In genomic region chr18:68841301-68841700, GRCh38 we compare ENCODE assay signal across 18 cellular contexts. TPM values are rescaled to one million over a fixed set of nuclear protein-coding genes. Genes with fewer than 3 reads are reported as not detected.
A peak's percentile ranks its signal among the peaks of the same experiment; 100 is the strongest.
DNase-seq lines count a peak whose midpoint lies in the region; ATAC-seq and TF ChIP-seq lines count a peak whose summit lies in the region.
"Had no signal": no experiment of that assay in that cellular context is flagged by ENCODE, and none has a peak within 500 bp of the region (broad histone marks: within the 10 kb centered on the region; RNA-seq: fewer than 3 reads in every experiment).

No MANE protein-coding gene starts in this region.

- POLR2A ChIA-PET in MCF 10A (lab: Yijun Ruan, JAX), result interaction anchor here (0.6 to 1.5 kb wide), 7 partner anchors 10 to 1204 kb away, joined by 3 to 5 read pairs (median 3); no protein-coding TSS in a partner anchor
- POLR2A ChIA-PET in CD8-positive, alpha-beta T cell (lab: Charles Lee), result interaction anchor here (0.7 kb wide), 1 partner anchor 26 kb away, joined by 3 read pairs; no protein-coding TSS in a partner anchor

- no peaks in the 10 kb centered on the region for H3K36me3 Mint-ChIP-seq in MCF 10A (ENCODE audit: insufficient read depth, unreplicated experiment)
- H3K36me3 Mint-ChIP-seq in CD8-positive, alpha-beta T cell, result no peaks in the 10 kb centered on the region
- H3K36me3 Mint-ChIP-seq: activated naive CD4-positive, alpha-beta T cell treated with anti-CD3 and anti-CD28 coated beads, Interleukin-2, amount 50 U/mL, for 24 hours had no signal

- H3K9ac ChIP-seq in adipocyte (ENCODE audit: low read length) (no peak overlapping the region), iPS-18a (ENCODE audit: low read length) (no peak overlapping the region)

- intact Hi-C loops in MCF 10A (cut with micrococcal nuclease), result loop anchor here (5.0 kb wide), 2 partner anchors 124 to 1624 kb away; partner anchors contain the start of gene TMX3
- intact Hi-C loops in breast epithelium (cut with DNase I; ENCODE audit: low total_unique reads), result no loop called here
- intact Hi-C loops in CD8-positive, alpha-beta T cell (cut with DNase I, micrococcal nuclease), result no loop called here

- no peaks in the 10 kb centered on the region for H3K9me3 ChIP-seq in breast epithelium
- no peaks in the 10 kb centered on the region for H3K9me3 ChIP-seq in adipocyte (ENCODE audit: control insufficient read depth, low read length)
- H3K9me3 ChIP-seq in iPS-18a (ENCODE audit: control insufficient read depth, low read depth, low read length), result no peaks in the 10 kb centered on the region
- H3K9me3 ChIP-seq in CD8-positive, alpha-beta T cell (ENCODE audit: low read length), result no peaks in the 10 kb centered on the region

- H3K4me3 Mint-ChIP-seq in MCF 10A (ENCODE audit: unreplicated experiment), result peak overlapping the region; percentile 15
- no peak overlapping the region for H3K4me3 Mint-ChIP-seq in CD8-positive, alpha-beta T cell
- H3K4me3 Mint-ChIP-seq: activated naive CD4-positive, alpha-beta T cell treated with anti-CD3 and anti-CD28 coated beads, Interleukin-2, amount 50 U/mL, for 24 hours; CD4-positive, alpha-beta T cell; naive thymus-derived CD8-positive, alpha-beta T cell had no signal

- H3K4me1 ChIP-seq in breast epithelium (no peaks in the 10 kb centered on the region), adipocyte (ENCODE audit: control insufficient read depth, insufficient read depth, low read length) (peaks cover 18% of the 10 kb centered on the region), iPS-18a (ENCODE audit: control insufficient read depth, low read depth, low read length) (peaks cover 9% of the 10 kb centered on the region)
- no peaks in the 10 kb centered on the region for H3K4me1 ChIP-seq in CD8-positive, alpha-beta T cell (ENCODE audit: insufficient read depth, low read length)

- H3K27me3 ChIP-seq in breast epithelium (no peaks in the 10 kb centered on the region), adipocyte (replicated peaks; ENCODE audit: control insufficient read depth, insufficient read depth, low read length) (no peaks in the 10 kb centered on the region), iPS-18a (ENCODE audit: control insufficient read depth, insufficient read depth, low read length) (no peaks in the 10 kb centered on the region)
- no peaks in the 10 kb centered on the region for H3K27me3 ChIP-seq in CD8-positive, alpha-beta T cell (ENCODE audit: insufficient read depth, low read length)
- H3K27me3 ChIP-seq: foreskin keratinocyte had no signal

- no peak overlapping the region for H3K4me3 ChIP-seq in breast epithelium
- peak overlapping the region; percentile 43 for H3K4me3 ChIP-seq in adipocyte (ENCODE audit: low read length)
- H3K4me3 ChIP-seq in iPS-18a (ENCODE audit: low read length), result no peak overlapping the region
- no peak overlapping the region for H3K4me3 ChIP-seq in CD8-positive, alpha-beta T cell (ENCODE audit: low read depth, low read length)

- H3K36me3 ChIP-seq in breast epithelium (no peaks in the 10 kb centered on the region), adipocyte (ENCODE audit: control insufficient read depth, insufficient read depth, low read length, severe bottlenecking) (no peaks in the 10 kb centered on the region), iPS-18a (ENCODE audit: control insufficient read depth, low read depth, low read length) (no peaks in the 10 kb centered on the region)
- H3K36me3 ChIP-seq in CD8-positive, alpha-beta T cell (ENCODE audit: insufficient read depth, low read length), result no peaks in the 10 kb centered on the region

- H3K27ac Mint-ChIP-seq in MCF 10A (ENCODE audit: low read depth, unreplicated experiment), result peak overlapping the region; percentile 33
- no peak overlapping the region for H3K27ac Mint-ChIP-seq in CD8-positive, alpha-beta T cell
- H3K27ac Mint-ChIP-seq: activated naive CD4-positive, alpha-beta T cell treated with anti-CD3 and anti-CD28 coated beads, Interleukin-2, amount 50 U/mL, for 24 hours; CD4-positive, alpha-beta T cell; naive thymus-derived CD8-positive, alpha-beta T cell had no signal

- H3K27ac ChIP-seq in breast epithelium (no peak overlapping the region), iPS-18a (ENCODE audit: low read length) (peak overlapping the region; percentile 64)
- H3K27ac ChIP-seq in CD8-positive, alpha-beta T cell (ENCODE audit: low read depth, low read length), result no peak overlapping the region
- H3K27ac ChIP-seq: foreskin keratinocyte had no signal

- DNase-seq in MCF 10A (ENCODE audit: unreplicated experiment) (peak; percentile 70), breast epithelium (ENCODE audit: low spot score in 2 of 2) (no peak), adipocyte (ENCODE audit: low read depth) (peak; percentile 63), smooth muscle cell of the brain vasculature (ENCODE audit: low read depth, low spot score) (peak; percentile 6), DMS153 (lab: John Stamatoyannopoulos, UW) (no peak)
- no peak for DNase-seq in CD8-positive, alpha-beta T cell
- DNase-seq: activated CD4-positive, alpha-beta T cell treated with anti-CD3 and anti-CD28 coated beads, Interleukin-2, amount 50 U/mL, for 1 hour; CD4-positive, alpha-beta T cell; left ventricle myocardium superior; naive thymus-derived CD8-positive, alpha-beta T cell; NCI-H1417; NCI-H446; stimulated activated CD4-positive, alpha-beta T cell treated with anti-CD3 and anti-CD28 coated beads, Interleukin-1b, Interleukin-23, amount 100 ng/mL, for 48 hours had no signal

- CTCF ChIA-PET in MCF 10A (lab: Yijun Ruan, JAX), result interaction anchor here (0.8 to 1.0 kb wide), 2 partner anchors 1233 to 1583 kb away, joined by 3 to 5 read pairs; no protein-coding TSS in a partner anchor
- CTCF ChIA-PET in CD8-positive, alpha-beta T cell (lab: Charles Lee), result no interaction called here

- TF ChIP-seq CTCF in MCF 10A (IDR thresholded peaks at IDR 0.05; ENCODE audit: unreplicated experiment) (no peak), breast epithelium (IDR thresholded peaks at IDR 0.05) (no peak)
- no peak for TF ChIP-seq CTCF in CD8-positive, alpha-beta T cell (IDR thresholded peaks at IDR 0.05)

- peaks cover 7% of the 10 kb centered on the region for H3K9me3 Mint-ChIP-seq in MCF 10A (ENCODE audit: unreplicated experiment)
- H3K9me3 Mint-ChIP-seq in CD8-positive, alpha-beta T cell, result no peaks in the 10 kb centered on the region
- H3K9me3 Mint-ChIP-seq: activated naive CD4-positive, alpha-beta T cell treated with anti-CD3 and anti-CD28 coated beads, Interleukin-2, amount 50 U/mL, for 24 hours; CD4-positive, alpha-beta T cell; naive thymus-derived CD8-positive, alpha-beta T cell had no signal

- TF ChIP-seq POLR2A in breast epithelium (IDR thresholded peaks at IDR 0.05), result no peak

- BruUV-seq in MCF 10A (replicated peaks; lab: Mats Ljungman, UMichigan), result no TSS peak

- H3K27me3 Mint-ChIP-seq in MCF 10A (ENCODE audit: insufficient read depth, unreplicated experiment), result no peaks in the 10 kb centered on the region
- no peaks in the 10 kb centered on the region for H3K27me3 Mint-ChIP-seq in CD8-positive, alpha-beta T cell (ENCODE audit: low read depth)
- H3K27me3 Mint-ChIP-seq: activated naive CD4-positive, alpha-beta T cell treated with anti-CD3 and anti-CD28 coated beads, Interleukin-2, amount 50 U/mL, for 24 hours; CD4-positive, alpha-beta T cell; naive thymus-derived CD8-positive, alpha-beta T cell had no signal

- no peak for ATAC-seq in HG03159 (IDR thresholded peaks at IDR 0.05; ENCODE audit: unreplicated experiment)
- ATAC-seq in CD8-positive, alpha-beta T cell, result no peak
- ATAC-seq: naive thymus-derived CD8-positive, alpha-beta T cell had no signal

- H3K4me1 Mint-ChIP-seq in MCF 10A (ENCODE audit: insufficient read depth, unreplicated experiment), result peaks cover 27% of the 10 kb centered on the region
- no peaks in the 10 kb centered on the region for H3K4me1 Mint-ChIP-seq in CD8-positive, alpha-beta T cell (ENCODE audit: low read depth)
- H3K4me1 Mint-ChIP-seq: activated naive CD4-positive, alpha-beta T cell treated with anti-CD3 and anti-CD28 coated beads, Interleukin-2, amount 50 U/mL, for 24 hours had no signal

RNA-seq across cellular contexts. Expression of gene CCDC102B, which starts 43.4 kb away (rescaled TPM):
- total RNA-seq in MCF 10A (2022), result 3.4 and 3.5 TPM in 2 replicates
- total RNA-seq in breast epithelium, result 1 to 10 TPM; 5.3 to 9.1 (median 7.2) TPM
- 1 to 10 TPM; 2.2 to 4.2 TPM for total RNA-seq in CD8-positive, alpha-beta T cell
- total RNA-seq: foreskin keratinocyte, G401 had no signal

Comparison
In these comparisons a context has a peak if more than half of its experiments do, and no peak if none do; other contexts are left out.
1. DNase-seq: peak in MCF 10A (single experiment), adipocyte (single experiment) and smooth muscle cell of the brain vasculature (single experiment); none in breast epithelium (0 of 2), DMS153 (single experiment) and CD8-positive, alpha-beta T cell (0 of 7).